ENCODE assay signal across 25 cellular contexts in genomic region chr12:67437011-67437410, GRCh38.
"Had no signal": no experiment of that assay in that cellular context is flagged by ENCODE, and none has a peak within 500 bp of the region (broad histone marks: within the 10 kb centered on the region; RNA-seq: fewer than 3 reads in every experiment).

No MANE protein-coding gene starts in this region.

- H3K36me3 ChIP-seq: ascending aorta had no signal

- ATAC-seq: activated naive CD4-positive, alpha-beta T cell treated with anti-CD3 and anti-CD28 coated beads, Interleukin-2, amount 50 U/mL, for 72 hours; activated naive CD8-positive, alpha-beta T cell treated with anti-CD3 and anti-CD28 coated beads, Interleukin-2, amount 50 U/mL, for 24 hours; activated T-cell treated with anti-CD3 and anti-CD28 coated beads, Interleukin-2, amount 50 U/mL, for 4 hours; T-cell had no signal

- H3K27me3 ChIP-seq: ascending aorta had no signal

- H3K9me3 Mint-ChIP-seq: activated B cell treated with CpG ODN at 0.5 μM for 24 hours; activated CD4-positive, alpha-beta memory T cell treated with anti-CD3 and anti-CD28 coated beads for 36 hours; activated CD4-positive, alpha-beta T cell treated with anti-CD3 and anti-CD28 coated beads, Interleukin-2, amount 10 ng/mL, durations not matched to agents 7 days and 5 days; activated T-cell treated with anti-CD3 and anti-CD28 coated beads, Interleukin-2, amount 50 U/mL, for 4 hours; brain had no signal

- H3K4me3 ChIP-seq: ascending aorta had no signal

- H3K36me3 Mint-ChIP-seq: activated CD4-positive, alpha-beta memory T cell treated with anti-CD3 and anti-CD28 coated beads for 36 hours; brain; T-cell had no signal

- H3K27ac ChIP-seq: ascending aorta had no signal

- H3K4me3 Mint-ChIP-seq: activated B cell treated with CpG ODN at 0.5 μM for 24 hours; activated CD4-positive, alpha-beta memory T cell treated with anti-CD3 and anti-CD28 coated beads for 36 hours; activated CD4-positive, alpha-beta T cell treated with anti-CD3 and anti-CD28 coated beads, Interleukin-2, amount 10 ng/mL, durations not matched to agents 7 days and 5 days; activated naive CD8-positive, alpha-beta T cell treated with anti-CD3 and anti-CD28 coated beads, Interleukin-2, amount 50 U/mL, for 24 hours; activated T-cell treated with anti-CD3 and anti-CD28 coated beads, Interleukin-2, amount 50 U/mL, for 4 hours; brain; central memory CD8-positive, alpha-beta T cell; T-cell had no signal

- H3K9me3 ChIP-seq: ascending aorta had no signal

- H3K27ac Mint-ChIP-seq: activated B cell treated with CpG ODN at 0.5 μM for 24 hours; activated CD4-positive, alpha-beta memory T cell treated with anti-CD3 and anti-CD28 coated beads for 36 hours; activated CD4-positive, alpha-beta T cell treated with anti-CD3 and anti-CD28 coated beads, Interleukin-2, amount 10 ng/mL, durations not matched to agents 7 days and 5 days; activated naive CD4-positive, alpha-beta T cell treated with anti-CD3 and anti-CD28 coated beads, Interleukin-2, amount 50 U/mL, for 72 hours; activated naive CD8-positive, alpha-beta T cell treated with anti-CD3 and anti-CD28 coated beads, Interleukin-2, amount 50 U/mL, for 24 hours; T-cell had no signal

- DNase-seq: activated B cell treated with CpG ODN at 0.5 μM for 24 hours; activated CD4-positive, alpha-beta memory T cell treated with anti-CD3 and anti-CD28 coated beads for 36 hours; activated CD4-positive, alpha-beta T cell treated with anti-CD3 and anti-CD28 coated beads for 1 hour; activated CD4-positive, alpha-beta T cell treated with anti-CD3 and anti-CD28 coated beads, Interleukin-2, amount 10 ng/mL, durations not matched to agents 7 days and 5 days; activated CD8-positive, alpha-beta memory T cell treated with anti-CD3 and anti-CD28 coated beads for 24 hours; activated effector memory CD4-positive, alpha-beta T cell treated with anti-CD3 and anti-CD28 coated beads, Interleukin-2, amount 50 U/mL, for 16 hours; activated naive CD4-positive, alpha-beta T cell treated with Interleukin-2 at 50 U/mL for 16 hours; activated naive CD8-positive, alpha-beta T cell treated with anti-CD3 and anti-CD28 coated beads, Interleukin-2, amount 50 U/mL, for 24 hours; activated T-cell treated with anti-CD3 and anti-CD28 coated beads, Interleukin-2, amount 50 U/mL, for 4 hours; amniotic stem cell; MM.1S; NCI-H1105 treated with DMSO at 0.1 percent for 48 hours; NCI-H1436 treated with DMSO at 0.1 percent for 48 hours; NCI-H187; NCI-H2081; NCI-H510A treated with DMSO at 0.1 percent for 48 hours; NCI-H69; SHP77; T-cell; T-helper 2 cell; T1000 had no signal

- H3K27me3 Mint-ChIP-seq: activated B cell treated with CpG ODN at 0.5 μM for 24 hours; brain; central memory CD8-positive, alpha-beta T cell had no signal
